ENCODE assay signal across 16 cellular contexts in genomic region chr12:130700492-130701401, GRCh38. TPM values are rescaled to one million over a fixed set of nuclear protein-coding genes. Genes with fewer than 3 reads are reported as not detected.
"Had no signal": no experiment of that assay in that cellular context is flagged by ENCODE, and none has a peak within 500 bp of the region (broad histone marks: within the 10 kb centered on the region; RNA-seq: fewer than 3 reads in every experiment).

No MANE protein-coding gene starts in this region.

- H3K9me3 Mint-ChIP-seq: activated naive CD4-positive, alpha-beta T cell treated with anti-CD3 and anti-CD28 coated beads, Interleukin-2, amount 10 ng/mL, durations not matched to agents 7 days and 5 days; natural killer cell; T-helper 1 cell treated with Interleukin-12 subunit alpha and Interleukin-12 subunit beta and Interleukin-4 antibody, amounts not matched to agents 30 μg/mL and 1 μg/mL, for 36 hours had no signal

- ATAC-seq: activated CD8-positive, alpha-beta T cell treated with anti-CD3 and anti-CD28 coated beads, Interleukin-2, amount 10 ng/mL, durations not matched to agents 7 days and 5 days; mucosa of descending colon; WTC11 had no signal

- H3K27me3 Mint-ChIP-seq: activated naive CD4-positive, alpha-beta T cell treated with anti-CD3 and anti-CD28 coated beads, Interleukin-2, amount 10 ng/mL, durations not matched to agents 7 days and 5 days had no signal

- H3K27ac Mint-ChIP-seq: activated CD8-positive, alpha-beta T cell treated with anti-CD3 and anti-CD28 coated beads, Interleukin-2, amount 10 ng/mL, durations not matched to agents 7 days and 5 days; activated naive CD4-positive, alpha-beta T cell treated with anti-CD3 and anti-CD28 coated beads, Interleukin-2, amount 10 ng/mL, durations not matched to agents 7 days and 5 days; natural killer cell; T-helper 1 cell treated with Interleukin-12 subunit alpha and Interleukin-12 subunit beta and Interleukin-4 antibody, amounts not matched to agents 30 μg/mL and 1 μg/mL, for 36 hours; WTC11 had no signal

- H3K4me1 ChIP-seq: tibial artery had no signal

- DNase-seq: activated CD4-positive, alpha-beta T cell treated with anti-CD3 and anti-CD28 coated beads for 48 hours; activated CD8-positive, alpha-beta T cell treated with anti-CD3 and anti-CD28 coated beads, Interleukin-2, amount 10 ng/mL, durations not matched to agents 7 days and 5 days; activated naive CD4-positive, alpha-beta T cell treated with anti-CD3 and anti-CD28 coated beads, Interleukin-2, amount 10 ng/mL, durations not matched to agents 7 days and 5 days; caudate nucleus; effector memory CD4-positive, alpha-beta T cell; mammary epithelial cell; mucosa of descending colon; natural killer cell; ovary; stimulated activated CD4-positive, alpha-beta T cell treated with anti-CD3 and anti-CD28 coated beads, Interleukin-15, amount 100 ng/mL, for 24 hours; stimulated activated CD4-positive, alpha-beta T cell treated with anti-CD3 and anti-CD28 coated beads, Interleukin-4, amount 100 ng/mL, for 4 hours had no signal

- H3K4me3 Mint-ChIP-seq: activated CD8-positive, alpha-beta T cell treated with anti-CD3 and anti-CD28 coated beads, Interleukin-2, amount 10 ng/mL, durations not matched to agents 7 days and 5 days; activated naive CD4-positive, alpha-beta T cell treated with anti-CD3 and anti-CD28 coated beads, Interleukin-2, amount 10 ng/mL, durations not matched to agents 7 days and 5 days; natural killer cell; T-helper 1 cell treated with Interleukin-12 subunit alpha and Interleukin-12 subunit beta and Interleukin-4 antibody, amounts not matched to agents 30 μg/mL and 1 μg/mL, for 36 hours; WTC11 had no signal

- H3K36me3 Mint-ChIP-seq: activated naive CD4-positive, alpha-beta T cell treated with anti-CD3 and anti-CD28 coated beads, Interleukin-2, amount 10 ng/mL, durations not matched to agents 7 days and 5 days; natural killer cell; WTC11 had no signal

- H3K27ac ChIP-seq: coronary artery, ovary, tibial artery had no signal

- H3K9me3 ChIP-seq: mucosa of descending colon, ovary, tibial artery had no signal

- H3K4me3 ChIP-seq: coronary artery, mucosa of descending colon, ovary, tibial artery had no signal

- H3K4me1 Mint-ChIP-seq: activated naive CD4-positive, alpha-beta T cell treated with anti-CD3 and anti-CD28 coated beads, Interleukin-2, amount 10 ng/mL, durations not matched to agents 7 days and 5 days; natural killer cell had no signal

- H3K36me3 ChIP-seq: ovary, tibial artery had no signal

- H3K27me3 ChIP-seq: ovary, tibial artery had no signal

RNA-seq across cellular contexts. Expression of gene RIMBP2, which starts 15.4 kb away (rescaled TPM):
- total RNA-seq: activated CD8-positive, alpha-beta T cell treated with anti-CD3 and anti-CD28 coated beads, Interleukin-2, amount 10 ng/mL, durations not matched to agents 7 days and 5 days; glomerular endothelial cell; mammary epithelial cell; natural killer cell had no signal
- polyA plus RNA-seq: mammary epithelial cell had no signal
